9 cellular contexts compared by ENCODE assay signal in genomic region chr7:65216469-65216868, GRCh38.
DNase-seq lines count a peak whose midpoint lies in the region; ATAC-seq and TF ChIP-seq lines count a peak whose summit lies in the region.
"Had no signal": no experiment of that assay in that cellular context is flagged by ENCODE, and none has a peak within 500 bp of the region (broad histone marks: within the 10 kb centered on the region; RNA-seq: fewer than 3 reads in every experiment).

No MANE protein-coding gene starts in this region.

- no peaks in the 10 kb centered on the region for H3K9me3 ChIP-seq in smooth muscle cell (replicated peaks; ENCODE audit: low read depth)
- H3K9me3 ChIP-seq: BLaER1 treated with 17β-estradiol and CSF1 and Interleukin-3, amounts not matched to agents 10 nM and 100 nM had no signal

- no peak overlapping the region for H3K9ac ChIP-seq in smooth muscle cell (ENCODE audit: low read depth)
- H3K9ac ChIP-seq: BLaER1 treated with 17β-estradiol and CSF1 and Interleukin-3, amounts not matched to agents 10 nM and 100 nM had no signal

- H3F3A ChIP-seq in smooth muscle cell (ENCODE audit: low read depth): no peaks in the 10 kb centered on the region

- H3K4me3 ChIP-seq in fibroblast of the aortic adventitia (ENCODE audit: low read depth, low read length) (no peak overlapping the region), smooth muscle cell (no peak overlapping the region)
- H3K4me3 ChIP-seq: BLaER1 treated with 17β-estradiol and CSF1 and Interleukin-3, amounts not matched to agents 10 nM and 100 nM had no signal

- H3K4me1 ChIP-seq in smooth muscle cell (ENCODE audit: low read depth): no peaks in the 10 kb centered on the region
- H3K4me1 ChIP-seq: BLaER1 treated with 17β-estradiol and CSF1 and Interleukin-3, amounts not matched to agents 10 nM and 100 nM had no signal

- H2AFZ ChIP-seq in smooth muscle cell (ENCODE audit: low read depth): no peak overlapping the region

- no peaks in the 10 kb centered on the region for H4K20me1 ChIP-seq in smooth muscle cell (ENCODE audit: low read depth)
- H4K20me1 ChIP-seq: BLaER1 treated with 17β-estradiol and CSF1 and Interleukin-3, amounts not matched to agents 10 nM and 100 nM had no signal

- H3K27ac ChIP-seq in smooth muscle cell (ENCODE audit: low read depth): no peak overlapping the region
- H3K27ac ChIP-seq: BLaER1 treated with 17β-estradiol and CSF1 and Interleukin-3, amounts not matched to agents 10 nM and 100 nM had no signal

- peak; percentile 83 for ATAC-seq in HG03196 (IDR thresholded peaks at IDR 0.05; ENCODE audit: unreplicated experiment)
- no peak for ATAC-seq in GM19455 (IDR thresholded peaks at IDR 0.05; ENCODE audit: unreplicated experiment)

- 22% methylated on average over 8 of the region's 8 CpGs for WGBS in smooth muscle cell (ENCODE audit: low lambda C conversion rate)

- H3K4me2 ChIP-seq in smooth muscle cell: no peak overlapping the region
- H3K4me2 ChIP-seq: BLaER1 treated with 17β-estradiol and CSF1 and Interleukin-3, amounts not matched to agents 10 nM and 100 nM had no signal

- no peaks in the 10 kb centered on the region for H3K27me3 ChIP-seq in smooth muscle cell (ENCODE audit: low read depth)
- H3K27me3 ChIP-seq: BLaER1 treated with 17β-estradiol and CSF1 and Interleukin-3, amounts not matched to agents 10 nM and 100 nM had no signal

- TF ChIP-seq CTCF in fibroblast of the aortic adventitia (IDR thresholded peaks at IDR 0.05; ENCODE audit: insufficient read depth, low read length) (peak; percentile 58), smooth muscle cell (IDR thresholded peaks at IDR 0.05; ENCODE audit: borderline replicate concordance, insufficient read depth, poor library complexity, severe bottlenecking) (peak; percentile 75)

- no peaks in the 10 kb centered on the region for H3K36me3 ChIP-seq in smooth muscle cell (ENCODE audit: low read depth)
- H3K36me3 ChIP-seq: BLaER1 treated with 17β-estradiol and CSF1 and Interleukin-3, amounts not matched to agents 10 nM and 100 nM had no signal

- no peaks in the 10 kb centered on the region for H3K79me2 ChIP-seq in smooth muscle cell (ENCODE audit: low read depth)

- DNase-seq in SKM-1 treated with dmso at 0.1 percent for 144 hours (lab: John Stamatoyannopoulos, UW; ENCODE audit: unreplicated experiment): peak; percentile 32
- DNase-seq in SKM-1 (lab: John Stamatoyannopoulos, UW; ENCODE audit: unreplicated experiment): no peak
- DNase-seq in NCI-H82 (lab: John Stamatoyannopoulos, UW): peak; percentile 81
- DNase-seq in activated T-cell treated with anti-CD3 and anti-CD28 coated beads for 4 hours: peak; percentile 51
- peak; percentile 22 for DNase-seq in fibroblast of the aortic adventitia (ENCODE audit: low read depth)
- no peak for DNase-seq in smooth muscle cell (lab: John Stamatoyannopoulos, UW; ENCODE audit: unreplicated experiment)

Comparison
In these comparisons a context has a peak if more than half of its experiments do, and no peak if none do; other contexts are left out.
1. DNase-seq: peak in SKM-1 treated with dmso at 0.1 percent for 144 hours (single experiment), NCI-H82 (single experiment), activated T-cell treated with anti-CD3 and anti-CD28 coated beads for 4 hours (single experiment) and fibroblast of the aortic adventitia (single experiment); none in SKM-1 (single experiment) and smooth muscle cell (single experiment).